9 cellular contexts compared by ENCODE assay signal in genomic region chr1:938088-938683, GRCh38. TPM values are rescaled to one million over a fixed set of nuclear protein-coding genes. Genes with fewer than 3 reads are reported as not detected.
DNase-seq lines count a peak whose midpoint lies in the region; ATAC-seq and TF ChIP-seq lines count a peak whose summit lies in the region.
"Had no signal": no experiment of that assay in that cellular context is flagged by ENCODE, and none has a peak within 500 bp of the region (broad histone marks: within the 10 kb centered on the region; RNA-seq: fewer than 3 reads in every experiment).

No MANE protein-coding gene starts in this region.

- 89% methylated on average over 6 of the region's 15 CpGs for WGBS in SK-N-SH (ENCODE audit: low lambda C conversion rate)
- WGBS in testis, 2 donors: 78 to 79% methylated on average over 13 to 15 of the region's 15 CpGs

- no peaks in the 10 kb centered on the region for H3K36me3 Mint-ChIP-seq in glutamatergic neuron (ENCODE audit: unreplicated experiment)

- H3K4me1 ChIP-seq in SK-N-SH (ENCODE audit: control insufficient read depth in 1 of 2, insufficient read depth in 2 of 2, low read depth in 1 of 2, low read length in 1 of 2) (peaks cover 0 to 49% of the 10 kb centered on the region in 2 experiments; a peak in 1 of 4 replicates), testis (peaks cover 31% of the 10 kb centered on the region)

- H3K27ac ChIP-seq in SK-N-SH (ENCODE audit: low read depth in 2 of 2, low read length in 1 of 2) (no peak overlapping the region), testis (no peak overlapping the region)
- H3K27ac ChIP-seq: thoracic aorta had no signal

- no peak overlapping the region for H2AFZ ChIP-seq in SK-N-SH (ENCODE audit: low read depth)

- POLR2A ChIA-PET in SK-N-SH (lab: Yijun Ruan, JAX): interaction anchor here (1.5 kb wide), 1 partner anchor 32 kb away, joined by 5 read pairs; no protein-coding TSS in a partner anchor

- H3K4me1 Mint-ChIP-seq in glutamatergic neuron (ENCODE audit: low read depth, unreplicated experiment): peaks cover 15% of the 10 kb centered on the region

- H3K27me3 ChIP-seq in SK-N-SH (ENCODE audit: insufficient read depth) (no peaks in the 10 kb centered on the region), testis (no peaks in the 10 kb centered on the region)

- intact Hi-C loops in testis (cut with DNase I; ENCODE audit: low total_unique reads): no loop called here

- CTCF ChIA-PET in SK-N-SH (lab: Yijun Ruan, JAX): interaction anchor here (0.8 to 8.9 kb wide), 20 partner anchors 8 to 124 kb away, joined by 3 to 125 read pairs (median 4); partner anchors contain the start of gene SAMD11

- no peaks in the 10 kb centered on the region for H3K9me2 ChIP-seq in SK-N-SH

- TF ChIP-seq CTCF in SK-N-SH (IDR thresholded peaks at IDR 0.05) (peak; percentile 47), glutamatergic neuron (IDR thresholded peaks at IDR 0.05; ENCODE audit: partially characterized antibody, unreplicated experiment) (no peak), testis (IDR thresholded peaks at IDR 0.05) (peak in 2 of 3 experiments; percentile 20 to 38)

- peak overlapping the region; percentile 82 for H3K27ac Mint-ChIP-seq in glutamatergic neuron (ENCODE audit: unreplicated experiment)

- TF ChIP-seq EP300 in SK-N-SH (IDR thresholded peaks at IDR 0.05; ENCODE audit: borderline replicate concordance in 1 of 2, low read depth in 1 of 2, low read length in 1 of 2): no peak

- peak; percentile 62 for DNase-seq in NCI-H82 (lab: John Stamatoyannopoulos, UW)
- DNase-seq in NCI-H82 treated with DMSO at 0.1 percent for 48 hours (lab: John Stamatoyannopoulos, UW; ENCODE audit: unreplicated experiment): no peak
- peak; percentile 68 for DNase-seq in SK-N-SH
- DNase-seq in glutamatergic neuron: no peak
- peak; percentile 50 for DNase-seq in testis
- DNase-seq in activated CD8-positive, alpha-beta memory T cell treated with anti-CD3 and anti-CD28 coated beads for 24 hours: no peak
- no peak for DNase-seq in stimulated activated CD8-positive, alpha-beta memory T cell treated with anti-CD3 and anti-CD28 coated beads, Interleukin-4, amount 100 ng/mL, for 48 hours

- peaks cover 6% of the 10 kb centered on the region for H3K27me3 Mint-ChIP-seq in glutamatergic neuron (ENCODE audit: unreplicated experiment)

- no peak overlapping the region for H3K4me2 ChIP-seq in SK-N-SH

- H3K4me3 ChIP-seq in SK-N-SH (ENCODE audit: low read depth in 2 of 2, low read length in 1 of 2): no peak overlapping the region
- H3K4me3 ChIP-seq in testis: no peak overlapping the region
- H3K4me3 ChIP-seq: thoracic aorta had no signal

- ATAC-seq in GM21447 (IDR thresholded peaks at IDR 0.05; ENCODE audit: unreplicated experiment): no peak

- H3K4me3 Mint-ChIP-seq in glutamatergic neuron (ENCODE audit: unreplicated experiment): peak overlapping the region; percentile 56

- H3K36me3 ChIP-seq in SK-N-SH (replicated peaks in 1 of 2; ENCODE audit: control insufficient read depth in 1 of 2, insufficient read depth in 2 of 2, low read length in 1 of 2) (no peaks in the 10 kb centered on the region), testis (ENCODE audit: low read depth, missing control alignments) (no peaks in the 10 kb centered on the region)
- H3K36me3 ChIP-seq: thoracic aorta had no signal

- no peak overlapping the region for H3K9ac ChIP-seq in SK-N-SH

- peaks cover 7% of the 10 kb centered on the region for H3K9me3 Mint-ChIP-seq in glutamatergic neuron (ENCODE audit: unreplicated experiment)

- H4K20me1 ChIP-seq in SK-N-SH (ENCODE audit: insufficient read depth): no peaks in the 10 kb centered on the region

- H3K79me2 ChIP-seq in SK-N-SH (ENCODE audit: insufficient read depth): no peaks in the 10 kb centered on the region

- peaks cover 5% of the 10 kb centered on the region for H3F3A ChIP-seq in SK-N-SH (replicated peaks; ENCODE audit: insufficient read depth)

- TF ChIP-seq RAD21 in SK-N-SH (IDR thresholded peaks at IDR 0.05; ENCODE audit: low read length): peak; percentile 63

- H3K9me3 ChIP-seq in SK-N-SH (no peaks in the 10 kb centered on the region), testis (no peaks in the 10 kb centered on the region)
- H3K9me3 ChIP-seq: thoracic aorta had no signal

- TF ChIP-seq POLR2A in testis (IDR thresholded peaks at IDR 0.05): no peak

TF ChIP-seq in SK-N-SH, 30 proteins besides CTCF, POLR2A, EP300 and RAD21:
- TF ChIP-seq EZH2phosphoT487 (IDR thresholded peaks at IDR 0.05; ENCODE audit: borderline replicate concordance, low read depth) (no peak), SMC3 (IDR thresholded peaks at IDR 0.05; ENCODE audit: low read depth, low read length) (peak; percentile 84), CHD2 (IDR thresholded peaks at IDR 0.05; ENCODE audit: low read length, partially characterized antibody) (no peak), FOXM1 (IDR thresholded peaks at IDR 0.05; ENCODE audit: low read depth) (no peak), ELF1 (IDR thresholded peaks at IDR 0.05) (no peak)

RNA-seq across cellular contexts. Expression of gene SAMD11, which starts 14.5 kb away (rescaled TPM):
- polyA plus RNA-seq in SK-N-SH (2012; rRNA removed) (2.1 and 3.7 TPM in 2 replicates), testis (ENCODE audit: insufficient read depth, low read depth, low replicate concordance) (7.9 TPM)
- polyA plus RNA-seq in SK-N-SH (2012; cell fraction: cytosol; rRNA removed): 1.8 and 2.7 TPM in 2 replicates
- 16.3 and 25.0 TPM in 2 replicates for polyA plus RNA-seq in SK-N-SH (2012; cell fraction: nucleus; rRNA removed)
- total RNA-seq in glutamatergic neuron (ENCODE audit: unreplicated experiment) (46.2 TPM), testis (10 to 100 TPM; 36.9 to 47.2 TPM)

RNA-seq across cellular contexts. Expression of gene NOC2L, which starts 20.9 kb away (rescaled TPM):
- polyA plus RNA-seq in SK-N-SH (2012; rRNA removed): 114 and 124 TPM in 2 replicates
- polyA plus RNA-seq in SK-N-SH (2012; cell fraction: cytosol; rRNA removed): 77.5 and 83.1 TPM in 2 replicates
- 214 and 215 TPM in 2 replicates for polyA plus RNA-seq in SK-N-SH (2012; cell fraction: nucleus; rRNA removed)
- 90.3 TPM for total RNA-seq in glutamatergic neuron (ENCODE audit: unreplicated experiment)
- total RNA-seq in testis: 10 to 100 TPM; 82.5 to 94.0 TPM
- 78.3 TPM for polyA plus RNA-seq in testis (ENCODE audit: insufficient read depth, low read depth, low replicate concordance)

RNA-seq across cellular contexts. Expression of gene KLHL17, which starts 22.2 kb away (rescaled TPM):
- 27.3 and 28.1 TPM in 2 replicates for polyA plus RNA-seq in SK-N-SH (2012; rRNA removed)
- 3.6 and 5.7 TPM in 2 replicates for polyA plus RNA-seq in SK-N-SH (2012; cell fraction: cytosol; rRNA removed)
- polyA plus RNA-seq in SK-N-SH (2012; cell fraction: nucleus; rRNA removed): 220 and 295 TPM in 2 replicates
- total RNA-seq in glutamatergic neuron (ENCODE audit: unreplicated experiment): 103 TPM
- total RNA-seq in testis: 10 to 100 TPM; 34.9 to 36.4 TPM
- 16.0 TPM for polyA plus RNA-seq in testis (ENCODE audit: insufficient read depth, low read depth, low replicate concordance)

RNA-seq across cellular contexts. Expression of gene PLEKHN1, which starts 28.1 kb away (rescaled TPM):
- polyA plus RNA-seq in SK-N-SH (2012; rRNA removed): not detected in 2 replicates
- not detected in 2 replicates for polyA plus RNA-seq in SK-N-SH (2012; cell fraction: cytosol; rRNA removed)
- polyA plus RNA-seq in SK-N-SH (2012; cell fraction: nucleus; rRNA removed): 0.13 and 0.25 TPM in 2 replicates
- total RNA-seq in glutamatergic neuron (ENCODE audit: unreplicated experiment): 0.29 TPM
- under 1 TPM; 0.47 to 0.56 TPM for total RNA-seq in testis
- polyA plus RNA-seq in testis (ENCODE audit: insufficient read depth, low read depth, low replicate concordance): 0.21 TPM

RNA-seq across cellular contexts. Expression of gene PERM1, which starts 43.7 kb away (rescaled TPM):
- polyA plus RNA-seq in SK-N-SH (2012; rRNA removed) (0.18 and 0.25 TPM in 2 replicates), testis (ENCODE audit: insufficient read depth, low read depth, low replicate concordance) (0.65 TPM)
- 0.13 and 0.18 TPM in 2 replicates for polyA plus RNA-seq in SK-N-SH (2012; cell fraction: cytosol; rRNA removed)
- polyA plus RNA-seq in SK-N-SH (2012; cell fraction: nucleus; rRNA removed): 0.73 and 1.4 TPM in 2 replicates
- total RNA-seq in glutamatergic neuron (ENCODE audit: unreplicated experiment) (0.32 TPM), testis (1 to 10 TPM; 3.2 to 4.9 TPM)

Comparison
In these comparisons a context has a peak if more than half of its experiments do, and no peak if none do; other contexts are left out.
1. DNase-seq: peak in NCI-H82 (single experiment), SK-N-SH (single experiment) and testis (single experiment); none in NCI-H82 treated with DMSO at 0.1 percent for 48 hours (single experiment), glutamatergic neuron (single experiment), activated CD8-positive, alpha-beta memory T cell treated with anti-CD3 and anti-CD28 coated beads for 24 hours (single experiment) and stimulated activated CD8-positive, alpha-beta memory T cell treated with anti-CD3 and anti-CD28 coated beads, Interleukin-4, amount 100 ng/mL, for 48 hours (single experiment).